In the genomic region with DNA sequence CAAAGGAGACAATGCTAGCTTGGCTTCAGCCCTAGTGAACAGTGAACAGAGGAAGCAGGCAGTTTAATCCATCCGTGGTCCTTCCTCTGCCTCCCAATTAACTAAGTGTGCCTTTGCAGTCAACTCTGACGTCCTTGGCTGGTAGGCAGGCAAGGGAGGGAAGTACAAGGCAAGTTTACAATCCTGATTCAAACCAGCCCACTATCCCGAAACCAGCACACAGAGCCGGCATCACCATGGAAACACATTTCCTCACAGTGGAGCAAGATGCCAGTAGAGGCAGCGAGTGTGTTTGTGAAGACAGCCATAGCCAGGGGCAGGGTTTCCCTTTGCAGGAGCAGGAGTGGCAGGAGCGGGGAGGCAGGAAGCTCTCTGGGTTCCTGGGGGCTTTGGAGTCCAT, we compare ENCODE assay signal across 15 cellular contexts.
DNase-seq lines count a peak whose midpoint lies in the region; ATAC-seq lines count a peak whose summit lies in the region.
"Had no signal": no experiment of that assay in that cellular context is flagged by ENCODE, and none has a peak within 500 bp of the region (broad histone marks: within the 10 kb centered on the region; RNA-seq: fewer than 3 reads in every experiment).

No MANE protein-coding gene starts in this region.

- H2AFZ ChIP-seq in GM23248, result no peak overlapping the region
- H2AFZ ChIP-seq: parathyroid adenoma had no signal

- no peak overlapping the region for H3K4me3 Mint-ChIP-seq in activated naive CD8-positive, alpha-beta T cell treated with anti-CD3 and anti-CD28 coated beads, Interleukin-2, amount 50 U/mL, for 24 hours
- H3K4me3 Mint-ChIP-seq: activated T-helper 1 cell treated with anti-CD3 and anti-CD28 coated beads, Interleukin-12 subunit alpha, Interleukin-12 subunit beta, Interleukin-2, Interleukin-4 antibody, amounts not matched to agents 30 ng/mL and 10 ng/mL and 1 ng/mL, durations not matched to agents 14 hours and 24 hours and 36 hours had no signal

- H3K4me1 ChIP-seq in GM23248 (ENCODE audit: insufficient read depth), result no peaks in the 10 kb centered on the region
- H3K4me1 ChIP-seq: parathyroid adenoma had no signal

- 34 to 38% methylated on average over 6 of the region's 6 CpGs for WGBS in GM23248 (ENCODE audit: low coverage in 1 of 2, low lambda C conversion rate in 2 of 2, missing lambda C conversion rate in 2 of 2), 2 experiments

- H3K9ac ChIP-seq in GM23248, result no peak overlapping the region
- H3K9ac ChIP-seq: parathyroid adenoma had no signal

- no peak for ATAC-seq in GM19351 (IDR thresholded peaks at IDR 0.05; ENCODE audit: unreplicated experiment)
- no peak for ATAC-seq in activated naive CD8-positive, alpha-beta T cell treated with anti-CD3 and anti-CD28 coated beads, Interleukin-2, amount 50 U/mL, for 24 hours

- DNase-seq in GM23248 (peak; percentile 19), cerebellum (ENCODE audit: low spot score) (peak; percentile 24), inferior parietal cortex (ENCODE audit: extremely low spot score) (peak; percentile 69), putamen (ENCODE audit: low spot score) (peak; percentile 81), NCI-H526 treated with DMSO at 0.1 percent for 48 hours (lab: John Stamatoyannopoulos, UW) (no peak), RPMI8226 (no peak)
- no peak for DNase-seq in activated naive CD8-positive, alpha-beta T cell treated with anti-CD3 and anti-CD28 coated beads, Interleukin-2, amount 50 U/mL, for 24 hours
- DNase-seq: mammary epithelial cell; NCI-H1048; stimulated activated CD4-positive, alpha-beta T cell treated with anti-CD3 and anti-CD28 coated beads, Interleukin-1b, Interleukin-23, amount 100 ng/mL, for 48 hours; stimulated activated CD8-positive, alpha-beta memory T cell treated with anti-CD3 and anti-CD28 coated beads, Interleukin-4, amount 100 ng/mL, for 48 hours; T-helper 9 cell had no signal

- H3K27ac Mint-ChIP-seq in activated naive CD8-positive, alpha-beta T cell treated with anti-CD3 and anti-CD28 coated beads, Interleukin-2, amount 50 U/mL, for 24 hours, result no peak overlapping the region
- H3K27ac Mint-ChIP-seq: activated T-helper 1 cell treated with anti-CD3 and anti-CD28 coated beads, Interleukin-12 subunit alpha, Interleukin-12 subunit beta, Interleukin-2, Interleukin-4 antibody, amounts not matched to agents 30 ng/mL and 10 ng/mL and 1 ng/mL, durations not matched to agents 14 hours and 24 hours and 36 hours had no signal

- H3K79me2 ChIP-seq in GM23248 (ENCODE audit: insufficient read depth), result 0 out of 2 replicates have a peak, but pooled peaks cover 6% of the 10 kb centered on the region
- H3K79me2 ChIP-seq: parathyroid adenoma had no signal

- H3K4me3 ChIP-seq in GM23248, result no peak overlapping the region

- no peaks in the 10 kb centered on the region for H3K4me1 Mint-ChIP-seq in activated naive CD8-positive, alpha-beta T cell treated with anti-CD3 and anti-CD28 coated beads, Interleukin-2, amount 50 U/mL, for 24 hours

- H3F3A ChIP-seq in GM23248 (ENCODE audit: insufficient read depth), result peaks cover 11% of the 10 kb centered on the region

- H3K4me2 ChIP-seq in GM23248 (ENCODE audit: unreplicated experiment), result no peak overlapping the region

- in situ Hi-C loops in GM23248 (cut with MboI), result no loop called here

- H3K9me3 Mint-ChIP-seq in activated naive CD8-positive, alpha-beta T cell treated with anti-CD3 and anti-CD28 coated beads, Interleukin-2, amount 50 U/mL, for 24 hours, result no peaks in the 10 kb centered on the region
- H3K9me3 Mint-ChIP-seq: activated T-helper 1 cell treated with anti-CD3 and anti-CD28 coated beads, Interleukin-12 subunit alpha, Interleukin-12 subunit beta, Interleukin-2, Interleukin-4 antibody, amounts not matched to agents 30 ng/mL and 10 ng/mL and 1 ng/mL, durations not matched to agents 14 hours and 24 hours and 36 hours had no signal

- H3K27ac ChIP-seq in GM23248, result no peak overlapping the region
- H3K27ac ChIP-seq: parathyroid adenoma had no signal

- no peaks in the 10 kb centered on the region for H4K20me1 ChIP-seq in GM23248 (ENCODE audit: insufficient read depth)

- no peaks in the 10 kb centered on the region for H3K27me3 Mint-ChIP-seq in activated naive CD8-positive, alpha-beta T cell treated with anti-CD3 and anti-CD28 coated beads, Interleukin-2, amount 50 U/mL, for 24 hours

- H3K36me3 Mint-ChIP-seq in activated naive CD8-positive, alpha-beta T cell treated with anti-CD3 and anti-CD28 coated beads, Interleukin-2, amount 50 U/mL, for 24 hours (ENCODE audit: low read depth), result peaks cover 17% of the 10 kb centered on the region

- H3K36me3 ChIP-seq in GM23248 (ENCODE audit: low read depth), result peaks cover 63% of the 10 kb centered on the region

- H3K9me3 ChIP-seq in GM23248 (ENCODE audit: low read depth), result no peaks in the 10 kb centered on the region

- no peaks in the 10 kb centered on the region for H3K27me3 ChIP-seq in GM23248 (replicated peaks; ENCODE audit: insufficient read depth)

- no peaks in the 10 kb centered on the region for H3K9me2 ChIP-seq in GM23248 (ENCODE audit: insufficient read depth)

Comparison
In these comparisons a context has a peak if more than half of its experiments do, and no peak if none do; other contexts are left out.
1. DNase-seq: peak in GM23248 (single experiment), cerebellum (single experiment), inferior parietal cortex (single experiment) and putamen (single experiment); none in NCI-H526 treated with DMSO at 0.1 percent for 48 hours (single experiment), RPMI8226 (single experiment) and activated naive CD8-positive, alpha-beta T cell treated with anti-CD3 and anti-CD28 coated beads, Interleukin-2, amount 50 U/mL, for 24 hours (single experiment).